ENCODE assay signal across 12 cellular contexts in the genomic region with DNA sequence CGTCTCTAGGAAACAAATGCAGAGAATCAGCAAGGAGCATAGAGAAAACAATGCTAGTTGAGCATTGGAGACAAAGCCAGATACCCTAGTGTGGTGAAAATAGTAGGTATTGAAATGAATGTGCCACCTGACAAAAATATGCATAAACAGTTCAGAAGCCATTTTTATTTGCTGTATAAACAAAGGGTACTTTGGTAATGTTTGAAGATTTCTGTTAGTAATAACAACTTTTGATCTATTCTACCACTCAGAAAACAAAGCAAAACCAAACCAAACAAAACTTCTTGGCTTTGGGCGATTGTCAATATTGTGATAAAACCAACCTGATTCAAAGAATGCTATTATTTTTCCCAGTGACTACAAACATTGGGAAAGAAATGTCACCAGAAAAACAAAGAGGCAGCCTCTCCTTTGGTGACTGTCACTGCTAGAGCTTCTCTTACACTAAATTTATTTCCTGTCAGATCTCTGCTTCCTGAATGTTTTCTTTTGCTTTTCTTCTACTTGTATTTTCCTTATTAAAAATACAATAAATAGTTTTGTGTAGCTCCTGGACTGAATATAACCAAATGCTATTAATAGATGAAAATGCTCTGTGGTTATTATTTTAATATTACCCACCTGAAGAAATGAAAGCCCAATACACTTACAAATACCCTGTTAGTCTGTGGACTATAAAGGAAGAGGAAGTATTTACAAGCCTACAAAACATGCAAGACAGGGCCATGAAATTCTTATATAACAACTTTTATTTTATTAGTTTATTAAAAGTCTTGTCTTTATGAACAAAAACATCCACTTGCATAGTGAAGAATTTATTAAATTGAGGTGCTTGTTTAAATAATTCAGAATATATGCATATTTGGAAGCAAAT. TPM values are rescaled to one million over a fixed set of nuclear protein-coding genes. Genes with fewer than 3 reads are reported as not detected.
DNase-seq lines count a peak whose midpoint lies in the region; ATAC-seq lines count a peak whose summit lies in the region.
"Had no signal": no experiment of that assay in that cellular context is flagged by ENCODE, and none has a peak within 500 bp of the region (broad histone marks: within the 10 kb centered on the region; RNA-seq: fewer than 3 reads in every experiment).

No MANE protein-coding gene starts in this region.

- peak; percentile 62 for ATAC-seq in stimulated activated effector memory CD8-positive, alpha-beta T cell treated with anti-CD3 and anti-CD28 coated beads, Interleukin-12 subunit alpha, Interleukin-12 subunit beta, amount 100 ng/mL, for 72 hours
- no peak for ATAC-seq in HG03521 (IDR thresholded peaks at IDR 0.05; ENCODE audit: unreplicated experiment)
- ATAC-seq in GM21529 (IDR thresholded peaks at IDR 0.05; ENCODE audit: unreplicated experiment): no peak

- peak overlapping the region; percentile 52 for H3K4me3 Mint-ChIP-seq in activated CD4-positive, alpha-beta T cell treated with anti-CD3 and anti-CD28 coated beads, Interleukin-2, amount 10 ng/mL, durations not matched to agents 24 days and 14 days
- peak overlapping the region; percentile 51 for H3K4me3 Mint-ChIP-seq in activated naive CD8-positive, alpha-beta T cell treated with anti-CD3 and anti-CD28 coated beads for 36 hours
- peak overlapping the region; percentile 37 for H3K4me3 Mint-ChIP-seq in stimulated activated effector memory CD8-positive, alpha-beta T cell treated with anti-CD3 and anti-CD28 coated beads, Interleukin-12 subunit alpha, Interleukin-12 subunit beta, amount 100 ng/mL, for 72 hours

- intact Hi-C loops in activated CD4-positive, alpha-beta T cell treated with anti-CD3 and anti-CD28 coated beads, Interleukin-2, amount 10 ng/mL, durations not matched to agents 24 days and 14 days (cut with micrococcal nuclease): no loop called here

- H3K4me1 Mint-ChIP-seq in activated CD4-positive, alpha-beta T cell treated with anti-CD3 and anti-CD28 coated beads, Interleukin-2, amount 10 ng/mL, durations not matched to agents 24 days and 14 days: peaks cover 33% of the 10 kb centered on the region
- peaks cover 72% of the 10 kb centered on the region for H3K4me1 Mint-ChIP-seq in activated naive CD8-positive, alpha-beta T cell treated with anti-CD3 and anti-CD28 coated beads for 36 hours
- H3K4me1 Mint-ChIP-seq in stimulated activated effector memory CD8-positive, alpha-beta T cell treated with anti-CD3 and anti-CD28 coated beads, Interleukin-12 subunit alpha, Interleukin-12 subunit beta, amount 100 ng/mL, for 72 hours: peaks cover 11% of the 10 kb centered on the region

- DNase-seq in activated CD4-positive, alpha-beta T cell treated with anti-CD3 and anti-CD28 coated beads, Interleukin-2, amount 10 ng/mL, durations not matched to agents 24 days and 14 days: no peak
- no peak for DNase-seq in activated CD4-positive, alpha-beta T cell treated with anti-CD3 and anti-CD28 coated beads, Interleukin-2, amount 50 U/mL, for 1 hour
- DNase-seq in NCI-H345 treated with DMSO at 0.1 percent for 48 hours (lab: John Stamatoyannopoulos, UW; ENCODE audit: unreplicated experiment) (peak; percentile 7), DMS153 (lab: John Stamatoyannopoulos, UW) (no peak)
- no peak for DNase-seq in activated naive CD8-positive, alpha-beta T cell treated with anti-CD3 and anti-CD28 coated beads for 36 hours
- no peak for DNase-seq in stimulated activated effector memory CD8-positive, alpha-beta T cell treated with anti-CD3 and anti-CD28 coated beads, Interleukin-12 subunit alpha, Interleukin-12 subunit beta, amount 100 ng/mL, for 72 hours (ENCODE audit: low spot score in 2 of 2)
- DNase-seq: foreskin fibroblast, NCI-H510A, occipital lobe had no signal

- H3K27me3 Mint-ChIP-seq in activated CD4-positive, alpha-beta T cell treated with anti-CD3 and anti-CD28 coated beads, Interleukin-2, amount 10 ng/mL, durations not matched to agents 24 days and 14 days: no peaks in the 10 kb centered on the region
- no peaks in the 10 kb centered on the region for H3K27me3 Mint-ChIP-seq in activated naive CD8-positive, alpha-beta T cell treated with anti-CD3 and anti-CD28 coated beads for 36 hours

- H3K36me3 Mint-ChIP-seq in activated CD4-positive, alpha-beta T cell treated with anti-CD3 and anti-CD28 coated beads, Interleukin-2, amount 10 ng/mL, durations not matched to agents 24 days and 14 days (ENCODE audit: low read depth): no peaks in the 10 kb centered on the region
- peaks cover 18% of the 10 kb centered on the region for H3K36me3 Mint-ChIP-seq in activated naive CD8-positive, alpha-beta T cell treated with anti-CD3 and anti-CD28 coated beads for 36 hours
- H3K36me3 Mint-ChIP-seq in stimulated activated effector memory CD8-positive, alpha-beta T cell treated with anti-CD3 and anti-CD28 coated beads, Interleukin-12 subunit alpha, Interleukin-12 subunit beta, amount 100 ng/mL, for 72 hours: no peaks in the 10 kb centered on the region

- peaks cover 21% of the 10 kb centered on the region for H3K9me3 Mint-ChIP-seq in activated CD4-positive, alpha-beta T cell treated with anti-CD3 and anti-CD28 coated beads, Interleukin-2, amount 10 ng/mL, durations not matched to agents 24 days and 14 days
- H3K9me3 Mint-ChIP-seq in activated naive CD8-positive, alpha-beta T cell treated with anti-CD3 and anti-CD28 coated beads for 36 hours: peaks cover 9% of the 10 kb centered on the region
- H3K9me3 Mint-ChIP-seq in stimulated activated effector memory CD8-positive, alpha-beta T cell treated with anti-CD3 and anti-CD28 coated beads, Interleukin-12 subunit alpha, Interleukin-12 subunit beta, amount 100 ng/mL, for 72 hours: peaks cover 8% of the 10 kb centered on the region

- H3K27ac Mint-ChIP-seq in activated CD4-positive, alpha-beta T cell treated with anti-CD3 and anti-CD28 coated beads, Interleukin-2, amount 10 ng/mL, durations not matched to agents 24 days and 14 days: peak overlapping the region; percentile 43
- H3K27ac Mint-ChIP-seq in activated naive CD8-positive, alpha-beta T cell treated with anti-CD3 and anti-CD28 coated beads for 36 hours: peak overlapping the region; percentile 83
- peak overlapping the region; percentile 47 for H3K27ac Mint-ChIP-seq in stimulated activated effector memory CD8-positive, alpha-beta T cell treated with anti-CD3 and anti-CD28 coated beads, Interleukin-12 subunit alpha, Interleukin-12 subunit beta, amount 100 ng/mL, for 72 hours

RNA-seq across cellular contexts. Expression of gene ATP6V1G3, which starts 5.7 kb away (rescaled TPM):
- not detected in 2 replicates for total RNA-seq in activated CD4-positive, alpha-beta T cell treated with anti-CD3 and anti-CD28 coated beads, Interleukin-2, amount 10 ng/mL, durations not matched to agents 24 days and 14 days
- not detected for total RNA-seq in activated naive CD8-positive, alpha-beta T cell treated with anti-CD3 and anti-CD28 coated beads for 36 hours
- total RNA-seq: kidney epithelial cell, occipital lobe had no signal
